ENCODE assay signal across 18 cellular contexts in the genomic region with DNA sequence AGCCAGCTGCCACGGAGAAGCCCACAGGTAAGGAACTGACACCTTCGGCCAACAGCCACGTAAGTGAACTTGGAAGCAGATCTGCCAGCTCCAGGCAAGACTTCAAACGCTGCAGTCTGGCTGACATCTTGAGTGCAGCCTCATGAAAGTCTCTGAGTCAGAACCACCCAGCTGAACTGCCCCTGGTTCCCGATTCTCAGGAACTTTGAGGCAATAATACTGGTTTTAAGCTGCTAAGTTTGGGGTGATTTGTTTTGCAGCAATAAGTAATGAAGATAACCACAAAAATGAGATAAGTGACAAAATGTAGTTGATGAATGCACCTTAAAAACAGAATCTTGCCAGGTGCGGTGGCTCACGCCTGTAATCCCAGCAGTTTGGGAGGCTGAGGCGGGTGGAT. TPM values are rescaled to one million over a fixed set of nuclear protein-coding genes. Genes with fewer than 3 reads are reported as not detected.
DNase-seq lines count a peak whose midpoint lies in the region; ATAC-seq, FAIRE-seq and TF ChIP-seq lines count a peak whose summit lies in the region.
"Had no signal": no experiment of that assay in that cellular context is flagged by ENCODE, and none has a peak within 500 bp of the region (broad histone marks: within the 10 kb centered on the region; RNA-seq: fewer than 3 reads in every experiment).

No MANE protein-coding gene starts in this region.

- no peak overlapping the region for H2AFZ ChIP-seq in HepG2 (ENCODE audit: low read length)
- H2AFZ ChIP-seq in keratinocyte (ENCODE audit: control insufficient read depth, low read length) = peak overlapping the region; percentile 52

- H3K36me3 ChIP-seq in liver (ENCODE audit: control insufficient read depth in 4 of 4, insufficient read depth in 3 of 4, low read depth in 1 of 4, low read length in 3 of 4) (no peaks in the 10 kb centered on the region), HepG2 (replicated peaks in 1 of 2; ENCODE audit: control insufficient read depth in 1 of 2, insufficient read depth in 2 of 2, low read length in 2 of 2) (no peaks in the 10 kb centered on the region), colonic mucosa (no peaks in the 10 kb centered on the region), keratinocyte (ENCODE audit: control insufficient read depth in 2 of 2, extremely low read depth in 1 of 2, insufficient read depth in 2 of 2, low read length in 2 of 2) (no peaks in the 10 kb centered on the region), esophagus squamous epithelium (no peaks in the 10 kb centered on the region)
- H3K36me3 ChIP-seq: BLaER1 had no signal

- H3K27ac ChIP-seq in liver (ENCODE audit: low read depth in 1 of 2, low read length in 2 of 2) (peak overlapping the region; percentile 37 to 75), HepG2 (ENCODE audit: extremely low read length, insufficient read depth, low read length) (no peak overlapping the region), colonic mucosa (peak overlapping the region; percentile 58), keratinocyte (ENCODE audit: control insufficient read depth, insufficient read depth, low read length) (no peak overlapping the region), esophagus squamous epithelium (peak overlapping the region in 1 of 4 donors; percentile 20)
- H3K27ac ChIP-seq: BLaER1 had no signal

- no peak for TF ChIP-seq CTCF in liver (IDR thresholded peaks at IDR 0.05; ENCODE audit: low read depth, low read length, missing input control)
- no peak for TF ChIP-seq CTCF in HepG2 (CRISPR knock-in tag; IDR thresholded peaks at IDR 0.05)
- TF ChIP-seq CTCF in colonic mucosa (IDR thresholded peaks at IDR 0.05) = no peak
- TF ChIP-seq CTCF in keratinocyte (optimal IDR thresholded peaks at IDR 0.05 in 1 of 3, IDR thresholded peaks at IDR 0.05 in 1 of 3, conservative IDR thresholded peaks at IDR 0.05 in 1 of 3; ENCODE audit: extremely low read depth in 1 of 3, insufficient read depth in 2 of 3, low read length in 3 of 3) = no peak
- no peak for TF ChIP-seq CTCF in lower leg skin (IDR thresholded peaks at IDR 0.05)
- TF ChIP-seq CTCF in esophagus squamous epithelium (IDR thresholded peaks at IDR 0.05) = no peak

- H3K4me1 ChIP-seq in liver (ENCODE audit: control insufficient read depth in 4 of 4, insufficient read depth in 4 of 4, low read length in 3 of 4) (peaks cover 15 to 59% (median 23%) of the 10 kb centered on the region in 4 donors), HepG2 (ENCODE audit: insufficient read depth, low read length) (peaks cover 35% of the 10 kb centered on the region), colonic mucosa (peaks cover 8% of the 10 kb centered on the region), keratinocyte (ENCODE audit: control insufficient read depth, extremely low read depth, insufficient read depth, low read length) (peaks cover 39% of the 10 kb centered on the region), esophagus squamous epithelium (peaks cover 15 to 32% (median 25%) of the 10 kb centered on the region in 3 donors)

- H4K20me1 ChIP-seq in HepG2 (ENCODE audit: insufficient read depth, low read length) (no peaks in the 10 kb centered on the region), keratinocyte (ENCODE audit: control insufficient read depth, extremely low read depth, insufficient read depth, low read length) (no peaks in the 10 kb centered on the region)
- H4K20me1 ChIP-seq: BLaER1 had no signal

- no peaks in the 10 kb centered on the region for H3K27me3 ChIP-seq in liver (ENCODE audit: control insufficient read depth in 4 of 4, insufficient read depth in 4 of 4, low read length in 3 of 4)
- no peaks in the 10 kb centered on the region for H3K27me3 ChIP-seq in HepG2 (ENCODE audit: control insufficient read depth in 1 of 2, insufficient read depth in 2 of 2, low read length in 2 of 2)
- no peaks in the 10 kb centered on the region for H3K27me3 ChIP-seq in colonic mucosa
- H3K27me3 ChIP-seq in keratinocyte (ENCODE audit: control insufficient read depth, extremely low read depth, insufficient read depth, low read length) = no peaks in the 10 kb centered on the region
- no peaks in the 10 kb centered on the region for H3K27me3 ChIP-seq in esophagus squamous epithelium
- H3K27me3 ChIP-seq: BLaER1 had no signal

- CTCF ChIA-PET in HepG2 (lab: Yijun Ruan, JAX; ENCODE audit: low intra/inter-chr PET ratio, low total read pairs) = no interaction called here

- no peak overlapping the region for H3K9ac ChIP-seq in liver (ENCODE audit: low read depth in 1 of 2, low read length in 2 of 2)
- H3K9ac ChIP-seq in HepG2 (ENCODE audit: insufficient read depth, low read depth, low read length) = no peak overlapping the region
- H3K9ac ChIP-seq in colonic mucosa (ENCODE audit: low read depth in 2 of 2, low read length in 2 of 2) = no peak overlapping the region
- no peak overlapping the region for H3K9ac ChIP-seq in keratinocyte (ENCODE audit: control insufficient read depth, extremely low read depth, insufficient read depth, low read length)
- H3K9ac ChIP-seq: BLaER1 had no signal

- no peaks in the 10 kb centered on the region for H3K9me3 ChIP-seq in liver (ENCODE audit: control insufficient read depth in 4 of 4, low read length in 3 of 4)
- H3K9me3 ChIP-seq in HepG2 (ENCODE audit: low read length) = no peaks in the 10 kb centered on the region
- no peaks in the 10 kb centered on the region for H3K9me3 ChIP-seq in colonic mucosa
- no peaks in the 10 kb centered on the region for H3K9me3 ChIP-seq in keratinocyte (ENCODE audit: control insufficient read depth, low read depth, low read length)
- no peaks in the 10 kb centered on the region for H3K9me3 ChIP-seq in esophagus squamous epithelium
- H3K9me3 ChIP-seq: BLaER1 had no signal

- ATAC-seq in HepG2 (no peak), HG03460 (IDR thresholded peaks at IDR 0.05; ENCODE audit: unreplicated experiment) (no peak)

- no peaks in the 10 kb centered on the region for H3K9me1 ChIP-seq in keratinocyte (ENCODE audit: control insufficient read depth, extremely low read depth, insufficient read depth, low read length)

- H3K4me2 ChIP-seq in HepG2 (ENCODE audit: low read depth, low read length) = no peak overlapping the region
- no peak overlapping the region for H3K4me2 ChIP-seq in keratinocyte (ENCODE audit: control insufficient read depth, extremely low read depth, insufficient read depth, low read depth, low read length)
- H3K4me2 ChIP-seq: BLaER1 had no signal

- intact Hi-C loops in HepG2 (cut with micrococcal nuclease; ENCODE audit: unreplicated experiment) = no loop called here
- intact Hi-C loops in colonic mucosa (cut with DNase I) = no loop called here
- intact Hi-C loops in lower leg skin (cut with DNase I; ENCODE audit: low total_unique reads) = no loop called here
- intact Hi-C loops in esophagus squamous epithelium (cut with DNase I) = no loop called here

- no peak for FAIRE-seq in HepG2 (lab: Jason Lieb, UNC)
- peak; percentile 75 for FAIRE-seq in keratinocyte (lab: Jason Lieb, UNC)
- FAIRE-seq: D721Med, GM19239 had no signal

- TF ChIP-seq RAD21 in liver (IDR thresholded peaks at IDR 0.05) (no peak), HepG2 (CRISPR knock-in tag; IDR thresholded peaks at IDR 0.05) (no peak)

- in situ Hi-C loops in HepG2 (cut with HindIII; ENCODE audit: extremely low pct_ligation_motif_present, low pct_unique_long_range_greater_than_20kb) = no loop called here

- H3K4me3 ChIP-seq in liver (ENCODE audit: low read depth in 1 of 3, low read length in 3 of 3) (no peak overlapping the region), HepG2 (replicated peaks in 1 of 3; ENCODE audit: insufficient read depth in 1 of 3, low read depth in 2 of 3, low read length in 3 of 3) (no peak overlapping the region), colonic mucosa (no peak overlapping the region), keratinocyte (ENCODE audit: control insufficient read depth in 2 of 3, extremely low read depth in 1 of 3, insufficient read depth in 2 of 3, low read depth in 1 of 3, low read length in 3 of 3) (no peak overlapping the region), lower leg skin (ENCODE audit: low read depth, poor library complexity, severe bottlenecking) (no peak overlapping the region), esophagus squamous epithelium (no peak overlapping the region)
- H3K4me3 ChIP-seq: BLaER1 had no signal

- no TSS peak for BruUV-seq in HepG2 (replicated peaks; lab: Mats Ljungman, UMichigan)

- 82% methylated on average over 8 of the region's 8 CpGs for WGBS in liver
- 80% methylated on average over 4 of the region's 8 CpGs for WGBS in HepG2 (ENCODE audit: low lambda C conversion rate)
- 52 to 59% methylated on average over 8 of the region's 8 CpGs for WGBS in lower leg skin, 2 donors
- 48 to 71% methylated on average over 7 to 8 of the region's 8 CpGs for WGBS in esophagus squamous epithelium, 2 donors

- DNase-seq in HepG2 (ENCODE audit: low spot score) = no peak
- DNase-seq in colonic mucosa = no peak
- no peak for DNase-seq in keratinocyte (ENCODE audit: low read depth, low spot score)
- DNase-seq in lower leg skin (ENCODE audit: low spot score in 2 of 2) = no peak
- DNase-seq in germinal center (ENCODE audit: low spot score) = no peak
- DNase-seq in esophagus squamous epithelium (lab: John Stamatoyannopoulos, UW) = no peak
- DNase-seq: 8988T; AML-193; CD4-positive, CD25-positive, alpha-beta regulatory T cell; DND-41; GDM1; GOT3; H9 had no signal

- TF ChIP-seq POLR2A in HepG2 (IDR thresholded peaks at IDR 0.05; ENCODE audit: insufficient read depth in 1 of 2, low read depth in 2 of 2, low read length in 2 of 2) = no peak
- no peak for TF ChIP-seq POLR2A in lower leg skin (IDR thresholded peaks at IDR 0.05)
- no peak for TF ChIP-seq POLR2A in esophagus squamous epithelium (IDR thresholded peaks at IDR 0.05)

- H3K79me2 ChIP-seq in HepG2 (ENCODE audit: insufficient read depth, low read length) (no peaks in the 10 kb centered on the region), keratinocyte (ENCODE audit: control insufficient read depth, insufficient read depth, low read length) (no peaks in the 10 kb centered on the region)

- dilution Hi-C loops in keratinocyte (cut with MboI; ENCODE audit: extremely low pct_ligation_motif_present, low sequenced_read_pairs) = loop anchor here (5.0 kb wide), 1 partner anchor 63 kb away; no protein-coding TSS in a partner anchor

- no peak for TF ChIP-seq EP300 in HepG2 (IDR thresholded peaks at IDR 0.05; ENCODE audit: low read depth in 2 of 2, low read length in 2 of 2)
- TF ChIP-seq EP300 in HepG2 (CRISPR knock-in tag; IDR thresholded peaks at IDR 0.05; ENCODE audit: borderline replicate concordance) = no peak

- POLR2A ChIA-PET in HepG2 (lab: Yijun Ruan, JAX) = no interaction called here

RNA-seq across cellular contexts. Expression of gene MAP3K7CL, which starts 48.5 kb away (rescaled TPM):
- 1 to 10 TPM; 2.6 to 3.5 TPM for total RNA-seq in liver
- 1 to 10 TPM; 1.4 to 3.5 TPM for polyA plus RNA-seq in liver
- total RNA-seq in HepG2 (2016; rRNA removed; fragmentation: Illumina TruSeq; extraction: Trizol) = 0.15 TPM in 1 of 2 replicates, not detected in the other
- total RNA-seq in HepG2 (2016; cell fraction: cytosol; rRNA removed; fragmentation: Illumina TruSeq; extraction: Trizol; ENCODE audit: low read depth) = not detected in 2 replicates
- 0.37 TPM in 1 of 2 replicates, not detected in the other for total RNA-seq in HepG2 (2016; cell fraction: insoluble cytoplasmic fraction; rRNA removed; fragmentation: Illumina TruSeq; extraction: Trizol)
- total RNA-seq in HepG2 (2016; cell fraction: membrane; rRNA removed; fragmentation: Illumina TruSeq; extraction: Trizol) = not detected in 2 replicates
- not detected in 2 replicates for total RNA-seq in HepG2 (2016; cell fraction: nucleus; rRNA removed; fragmentation: Illumina TruSeq; extraction: Trizol)
- 0.04 TPM in 1 of 2 replicates, not detected in the other for polyA plus RNA-seq in HepG2 (2011; rRNA removed)
- polyA plus RNA-seq in HepG2 (2011; cell fraction: cytosol; rRNA removed) = 0.04 TPM in 1 of 2 replicates, not detected in the other
- not detected in 2 replicates for polyA plus RNA-seq in HepG2 (2011; cell fraction: nucleus; rRNA removed)
- polyA plus RNA-seq in HepG2 (2012) = not detected in 2 replicates
- 0.18 TPM in 1 of 2 replicates, not detected in the other for polyA plus RNA-seq in HepG2 (2016; cell fraction: cytosol; fragmentation: Illumina TruSeq; extraction: Trizol; ENCODE audit: low read depth)
- polyA plus RNA-seq in HepG2 (2016; cell fraction: insoluble cytoplasmic fraction; fragmentation: Illumina TruSeq; extraction: Trizol; ENCODE audit: low read depth) = not detected in 2 replicates
- 0.13 and 0.19 TPM in 2 replicates for polyA plus RNA-seq in HepG2 (2016; cell fraction: membrane; fragmentation: Illumina TruSeq; extraction: Trizol; ENCODE audit: low read depth)
- not detected in 2 replicates for polyA plus RNA-seq in HepG2 (2016; cell fraction: nucleus; fragmentation: Illumina TruSeq; extraction: Trizol; ENCODE audit: insufficient read depth, low read depth)
- 5.5 TPM in 1 of 2 replicates, not detected in the other for polyA minus RNA-seq in HepG2 (2011; rRNA and poly(A)+ RNA removed; ENCODE audit: low replicate concordance)
- polyA minus RNA-seq in HepG2 (2011; cell fraction: cytosol; rRNA and poly(A)+ RNA removed) = not detected in 2 replicates
- not detected in 2 replicates for polyA minus RNA-seq in HepG2 (2011; cell fraction: nucleus; rRNA and poly(A)+ RNA removed)
- 1 to 10 TPM; 1.9 to 3.4 TPM for total RNA-seq in colonic mucosa
- 13.7 to 17.3 TPM (median 16.5 TPM) in 3 replicates for polyA plus RNA-seq in keratinocyte
- polyA plus RNA-seq in keratinocyte (2011; ENCODE audit: low read depth) = 13.3 TPM
- 18.3 and 21.4 TPM in 2 replicates for polyA plus RNA-seq in keratinocyte (2011; cell fraction: cytosol; rRNA removed)
- 4.5 and 7.1 TPM in 2 replicates for polyA plus RNA-seq in keratinocyte (2011; cell fraction: nucleus; rRNA removed)
- 12.6 and 14.2 TPM in 2 replicates for polyA plus RNA-seq in keratinocyte (2012; ENCODE audit: low replicate concordance)
- 4.2 to 13.5 TPM (median 9.7 TPM) in 3 replicates for polyA minus RNA-seq in keratinocyte
- polyA minus RNA-seq in keratinocyte (2011; cell fraction: cytosol; rRNA and poly(A)+ RNA removed) = 5.9 TPM
- 1.6 and 3.3 TPM in 2 replicates for polyA minus RNA-seq in keratinocyte (2011; cell fraction: nucleus; rRNA and poly(A)+ RNA removed)
- total RNA-seq in lower leg skin = 10 to 100 TPM in 2 of 4 donors, 1 to 10 TPM in 2; 4.6 to 17.1 (median 8.8) TPM
- total RNA-seq in esophagus squamous epithelium = 1 to 10 TPM; 1.7 to 7.8 (median 6.9) TPM
- total RNA-seq: H9 had no signal

Comparison
In these comparisons a context has a peak if more than half of its experiments do, and no peak if none do; other contexts are left out.
1. H3K27ac ChIP-seq: peak in liver (2 of 2) and colonic mucosa (single experiment); none in HepG2 (single experiment) and keratinocyte (single experiment).